ENCODE assay signal across 8 cellular contexts in genomic region chr17:4903051-4903818, GRCh38. TPM values are rescaled to one million over a fixed set of nuclear protein-coding genes. Genes with fewer than 3 reads are reported as not detected.
A peak's percentile ranks its signal among the peaks of the same experiment; 100 is the strongest.
DNase-seq lines count a peak whose midpoint lies in the region; ATAC-seq and TF ChIP-seq lines count a peak whose summit lies in the region.

Gene CHRNE, minus strand, starts transcription at chr17:4903098. Its CDS starts 35 bp downstream, at chr17:4903063.

- H3K79me2 ChIP-seq in OCI-LY1 (ENCODE audit: insufficient read depth, low read length), result no peaks in the 10 kb centered on the region

- POLR2A ChIA-PET in naive thymus-derived CD4-positive, alpha-beta T cell (lab: Charles Lee), result interaction anchor here (0.6 to 5.9 kb wide), 4 partner anchors 37 to 90 kb away, joined by 3 to 25 read pairs (median 5); partner anchors contain the start of genes RNF167, SLC25A11 and SPAG7

- CTCF ChIA-PET in naive thymus-derived CD4-positive, alpha-beta T cell (lab: Charles Lee), result interaction anchor here (0.6 to 1.3 kb wide), 5 partner anchors 10 to 94 kb away, joined by 3 to 4 read pairs (median 4); partner anchors contain the start of gene INCA1

- peak; percentile 77 for TF ChIP-seq CTCF in OCI-LY1 (IDR thresholded peaks at IDR 0.05; ENCODE audit: low read length)

- no peaks in the 10 kb centered on the region for H3K9me3 ChIP-seq in OCI-LY1 (ENCODE audit: low read length)
- H3K9me3 ChIP-seq in naive thymus-derived CD4-positive, alpha-beta T cell (ENCODE audit: control insufficient read depth in 2 of 3, low read length in 3 of 3), result no peaks in the 10 kb centered on the region

- peak within 1 kb of the TSS; percentile 19; the same call in 1 of the 2 replicates for H3K4me2 ChIP-seq in OCI-LY1 (ENCODE audit: low read length)

- H3K4me3 Mint-ChIP-seq in naive thymus-derived CD4-positive, alpha-beta T cell, result peak within 1 kb of the TSS; percentile 37 to 84 (median 72)

- H4K20me1 ChIP-seq in OCI-LY1 (ENCODE audit: insufficient read depth, low read length), result no peaks in the 10 kb centered on the region

- H3K36me3 ChIP-seq in OCI-LY1 (ENCODE audit: insufficient read depth, low read length), result no peaks in the 10 kb centered on the region
- no peaks in the 10 kb centered on the region for H3K36me3 ChIP-seq in naive thymus-derived CD4-positive, alpha-beta T cell (ENCODE audit: control insufficient read depth in 2 of 3, insufficient read depth in 3 of 3, low read length in 3 of 3)

- no peak within 1 kb of the TSS; the same call in 1 of the 2 replicates for H3K9ac ChIP-seq in OCI-LY1 (ENCODE audit: low read length)

- H3K36me3 Mint-ChIP-seq in naive thymus-derived CD4-positive, alpha-beta T cell, result no peaks in the 10 kb centered on the region

- peaks cover 0 to 3% (median 0%) of the 10 kb centered on the region in 11 donors for H3K9me3 Mint-ChIP-seq in naive thymus-derived CD4-positive, alpha-beta T cell

- H2AFZ ChIP-seq in OCI-LY1 (ENCODE audit: low read length), result no peak within 1 kb of the TSS

- peaks cover 14 to 46% (median 37%) of the 10 kb centered on the region in 7 donors for H3K4me1 Mint-ChIP-seq in naive thymus-derived CD4-positive, alpha-beta T cell

- peak within 1 kb of the TSS; percentile 57 to 98 (median 71) for H3K27ac Mint-ChIP-seq in naive thymus-derived CD4-positive, alpha-beta T cell

- peak within 1 kb of the TSS; percentile 4 for H3K4me3 ChIP-seq in OCI-LY1 (ENCODE audit: low read depth, low read length, poor library complexity, severe bottlenecking)
- H3K4me3 ChIP-seq in naive thymus-derived CD4-positive, alpha-beta T cell (ENCODE audit: low read length), result peak within 1 kb of the TSS; percentile 29

- peaks cover 35% of the 10 kb centered on the region for H3K4me1 ChIP-seq in OCI-LY1 (ENCODE audit: insufficient read depth, low read length, severe bottlenecking)
- H3K4me1 ChIP-seq in naive thymus-derived CD4-positive, alpha-beta T cell (ENCODE audit: control insufficient read depth in 2 of 2, insufficient read depth in 2 of 2, low read length in 2 of 2), result peaks cover 29 to 40% of the 10 kb centered on the region in 2 donors

- DNase-seq in CMK (ENCODE audit: low read depth), result peak; percentile 61
- peak; percentile 45 for DNase-seq in HS-5 (ENCODE audit: low read depth)
- peak; percentile 60 for DNase-seq in activated T-cell treated with anti-CD3 and anti-CD28 coated beads for 1 hour (ENCODE audit: low read depth)
- DNase-seq in epidermal melanocyte (ENCODE audit: insufficient read length, low spot score), result peak; percentile 12
- peak in 8 of 9 donors; percentile 63 to 80 (median 76) for DNase-seq in naive thymus-derived CD4-positive, alpha-beta T cell
- DNase-seq in stimulated activated naive CD4-positive, alpha-beta T cell (lab: John Stamatoyannopoulos, UW), result peak; percentile 52 to 80 (median 66)

- peak within 1 kb of the TSS; percentile 20 for H3K27ac ChIP-seq in OCI-LY1 (ENCODE audit: low read depth, low read length, poor library complexity, severe bottlenecking)
- no peak within 1 kb of the TSS for H3K27ac ChIP-seq in naive thymus-derived CD4-positive, alpha-beta T cell (ENCODE audit: low read depth, low read length)

- no peaks in the 10 kb centered on the region for H3F3A ChIP-seq in OCI-LY1 (ENCODE audit: insufficient read depth, low read length)

- no peaks in the 10 kb centered on the region for H3K27me3 ChIP-seq in OCI-LY1 (ENCODE audit: insufficient read depth, low read length)
- no peaks in the 10 kb centered on the region for H3K27me3 ChIP-seq in naive thymus-derived CD4-positive, alpha-beta T cell (ENCODE audit: control insufficient read depth in 2 of 2, insufficient read depth in 2 of 2, low read length in 2 of 2)

- intact Hi-C loops in naive thymus-derived CD4-positive, alpha-beta T cell (cut with micrococcal nuclease), result loop anchor here (1.0 to 5.0 kb wide), 7 partner anchors 37 to 338 kb away; partner anchors contain the start of genes ARRB2 (in 2 of the 2), GLTPD2 (in 1 of the 2), RNF167 (in 1 of the 2) and SLC25A11 (in 1 of the 2)

- peaks cover 0 to 20% (median 0%) of the 10 kb centered on the region in 5 donors for H3K27me3 Mint-ChIP-seq in naive thymus-derived CD4-positive, alpha-beta T cell

- H3K9me2 ChIP-seq in OCI-LY1 (ENCODE audit: low read depth, low read length), result no peaks in the 10 kb centered on the region

- peak; percentile 41 for ATAC-seq in naive thymus-derived CD4-positive, alpha-beta T cell
- ATAC-seq in GM19452 (IDR thresholded peaks at IDR 0.05; ENCODE audit: unreplicated experiment), result no peak

RNA-seq across cellular contexts. Expression of gene CHRNE, which starts in this region (rescaled TPM):
- total RNA-seq in naive thymus-derived CD4-positive, alpha-beta T cell, result 1 to 10 TPM in 3 of 5 experiments, under 1 TPM in 2; 0.34 to 6.5 (median 1.0) TPM
- under 1 TPM in 1 of 2 donors, not detected in 1; 0.24 TPM for polyA plus RNA-seq in naive thymus-derived CD4-positive, alpha-beta T cell

Comparison
In these comparisons a context has a peak if more than half of its experiments do, and no peak if none do; other contexts are left out.
1. DNase-seq: peak in every context shown above with its lines; median percentile 76 in naive thymus-derived CD4-positive, alpha-beta T cell; 66 in stimulated activated naive CD4-positive, alpha-beta T cell; 61 in CMK; 60 in activated T-cell treated with anti-CD3 and anti-CD28 coated beads for 1 hour; 45 in HS-5; 12 in epidermal melanocyte.